19 cellular contexts compared by ENCODE assay signal in genomic region chr11:94125408-94126120, GRCh38.
"Had no signal": no experiment of that assay in that cellular context is flagged by ENCODE, and none has a peak within 500 bp of the region (broad histone marks: within the 10 kb centered on the region; RNA-seq: fewer than 3 reads in every experiment).

No MANE protein-coding gene starts in this region.

- H3K9me3 ChIP-seq: body of pancreas, tibial artery, uterus had no signal

- DNase-seq: activated CD8-positive, alpha-beta memory T cell treated with anti-CD3 and anti-CD28 coated beads for 24 hours; activated CD8-positive, alpha-beta memory T cell treated with anti-CD3 and anti-CD28 coated beads, Interleukin-2, amount 50 U/mL, for 48 hours; activated effector memory CD4-positive, alpha-beta T cell treated with anti-CD3 and anti-CD28 coated beads, Interleukin-2, amount 50 U/mL, for 16 hours; activated naive CD8-positive, alpha-beta T cell treated with anti-CD3 and anti-CD28 coated beads for 36 hours; activated T-cell treated with anti-CD3 and anti-CD28 coated beads, Interleukin-2, amount 50 U/mL, for 48 hours; amygdala; body of pancreas; caudate nucleus; effector memory CD8-positive, alpha-beta T cell; head of caudate nucleus; stimulated activated CD4-positive, alpha-beta T cell treated with anti-CD3 and anti-CD28 coated beads, Interleukin-2, amount 100 ng/mL, for 24 hours; stimulated activated naive CD8-positive, alpha-beta T cell treated with anti-CD3 and anti-CD28 coated beads, Interleukin-15, Interleukin-2, amounts not matched to agents 100 U/mL and 50 U/mL, for 24 hours; substantia nigra; T1000; tibial artery; uterus had no signal

- H3K36me3 Mint-ChIP-seq: activated naive CD8-positive, alpha-beta T cell treated with anti-CD3 and anti-CD28 coated beads for 36 hours had no signal

- H3K27ac ChIP-seq: body of pancreas, tibial artery, uterus had no signal

- H3K36me3 ChIP-seq: tibial artery, uterus had no signal

- H3K27me3 Mint-ChIP-seq: activated naive CD8-positive, alpha-beta T cell treated with anti-CD3 and anti-CD28 coated beads for 36 hours; progenitor cell of endocrine pancreas had no signal

- H3K4me3 Mint-ChIP-seq: activated naive CD8-positive, alpha-beta T cell treated with anti-CD3 and anti-CD28 coated beads for 36 hours; effector memory CD8-positive, alpha-beta T cell had no signal

- H3K27me3 ChIP-seq: body of pancreas, tibial artery, uterus had no signal

- FAIRE-seq: frontal cortex, keratinocyte had no signal

- H3K4me3 ChIP-seq: body of pancreas, tibial artery, uterus had no signal

- H3K9me3 Mint-ChIP-seq: activated naive CD8-positive, alpha-beta T cell treated with anti-CD3 and anti-CD28 coated beads for 36 hours; effector memory CD8-positive, alpha-beta T cell had no signal

- H3K27ac Mint-ChIP-seq: activated naive CD8-positive, alpha-beta T cell treated with anti-CD3 and anti-CD28 coated beads for 36 hours; effector memory CD8-positive, alpha-beta T cell; progenitor cell of endocrine pancreas had no signal

- H3K4me1 ChIP-seq: uterus had no signal
